ENCODE assay signal across 1 cellular context in genomic region chr19:45408830-45409593, GRCh38.
TF ChIP-seq lines count a peak whose summit lies in the region.

No MANE protein-coding gene starts in this region.

TF ChIP-seq in GM12878, 131 proteins besides CTCF, POLR2A, EP300 and RAD21:
- no peak for TF ChIP-seq CBX3 (IDR thresholded peaks at IDR 0.05; ENCODE audit: borderline replicate concordance, low read depth)
- TF ChIP-seq MYC (IDR thresholded peaks at IDR 0.05; ENCODE audit: insufficient read depth, insufficient read length, insufficient replicate concordance, low read length, severe bottlenecking): no peak
- TF ChIP-seq ESRRA (IDR thresholded peaks at IDR 0.05; ENCODE audit: low read length): no peak
- TF ChIP-seq ZBTB11 (CRISPR knock-in tag; IDR thresholded peaks at IDR 0.05): no peak
- TF ChIP-seq IRF4 (IDR thresholded peaks at IDR 0.05; ENCODE audit: low read depth, low read length): no peak
- TF ChIP-seq NRF1 (conservative IDR thresholded peaks at IDR 0.05; ENCODE audit: low read depth, low read length): no peak
- TF ChIP-seq MYB (IDR thresholded peaks at IDR 0.05; ENCODE audit: borderline replicate concordance, low read depth, low read length): no peak
- no peak for TF ChIP-seq NKRF (conservative IDR thresholded peaks at IDR 0.05)
- no peak for TF ChIP-seq JUNB (IDR thresholded peaks at IDR 0.05)
- no peak for TF ChIP-seq ASH2L (IDR thresholded peaks at IDR 0.05; ENCODE audit: borderline replicate concordance, low read depth)
- no peak for TF ChIP-seq JUND (IDR thresholded peaks at IDR 0.05; ENCODE audit: low read depth, low read length)
- no peak for TF ChIP-seq NR2C1 (IDR thresholded peaks at IDR 0.05)
- TF ChIP-seq HDAC6 (IDR thresholded peaks at IDR 0.05; ENCODE audit: unreplicated experiment): no peak
- no peak for TF ChIP-seq KDM1A (IDR thresholded peaks at IDR 0.05; ENCODE audit: borderline replicate concordance)
- no peak for TF ChIP-seq CEBPZ (IDR thresholded peaks at IDR 0.05; ENCODE audit: low read depth, low read length)
- no peak for TF ChIP-seq BCLAF1 (IDR thresholded peaks at IDR 0.05)
- no peak for TF ChIP-seq GATAD2B (conservative IDR thresholded peaks at IDR 0.05; ENCODE audit: low read depth)
- TF ChIP-seq SP1 (IDR thresholded peaks at IDR 0.05; ENCODE audit: low read depth, low read length): no peak
